In genomic region chr7:132137681-132138080, GRCh38 we compare ENCODE assay signal across 7 cellular contexts.
"Had no signal": no experiment of that assay in that cellular context is flagged by ENCODE, and none has a peak within 500 bp of the region (broad histone marks: within the 10 kb centered on the region; RNA-seq: fewer than 3 reads in every experiment).

No MANE protein-coding gene starts in this region.

- ATAC-seq: HepG2 had no signal

- FAIRE-seq: HepG2, HTR-8/SVneo had no signal

- H3K4me2 ChIP-seq: KMS-11 had no signal

- DNase-seq: IMR-90, KBM-7, KG1 had no signal

- H3K27ac ChIP-seq: HL-60, KMS-11 had no signal

- H3K9ac ChIP-seq: KMS-11 had no signal
